ENCODE assay signal across 1 cellular context in genomic region chrX:9842541-9842940, GRCh38.
TF ChIP-seq lines count a peak whose summit lies in the region.

No MANE protein-coding gene starts in this region.

TF ChIP-seq in GM12878, 131 proteins besides CTCF, POLR2A, EP300 and RAD21:
- no peak for TF ChIP-seq MLLT1 (IDR thresholded peaks at IDR 0.05)
- peak; percentile 46; the same call in 1 of the 2 replicates for TF ChIP-seq RUNX3 (IDR thresholded peaks at IDR 0.05; ENCODE audit: low read length)
- TF ChIP-seq SP1 (IDR thresholded peaks at IDR 0.05; ENCODE audit: low read depth, low read length) = no peak
- TF ChIP-seq IKZF1 (conservative IDR thresholded peaks at IDR 0.05) = 0 out of 2 replicates have a peak, but pooled peaks have one; percentile 16
- TF ChIP-seq ASH2L (IDR thresholded peaks at IDR 0.05; ENCODE audit: borderline replicate concordance, low read depth) = no peak
- no peak for TF ChIP-seq ZNF24 (IDR thresholded peaks at IDR 0.05)
- TF ChIP-seq TCF12 (IDR thresholded peaks at IDR 0.05; ENCODE audit: low read depth, low read length) = no peak
- TF ChIP-seq MYC (IDR thresholded peaks at IDR 0.05; ENCODE audit: insufficient read depth, insufficient read length, insufficient replicate concordance, low read length, severe bottlenecking) = no peak
- TF ChIP-seq NKRF (conservative IDR thresholded peaks at IDR 0.05) = no peak
- TF ChIP-seq RELA (IDR thresholded peaks at IDR 0.05; ENCODE audit: borderline replicate concordance, partially characterized antibody) = no peak
